In genomic region chr9:125522328-125522725, GRCh38 we compare ENCODE assay signal across 10 cellular contexts.
DNase-seq lines count a peak whose midpoint lies in the region; ATAC-seq and TF ChIP-seq lines count a peak whose summit lies in the region.
"Had no signal": no experiment of that assay in that cellular context is flagged by ENCODE, and none has a peak within 500 bp of the region (broad histone marks: within the 10 kb centered on the region; RNA-seq: fewer than 3 reads in every experiment).

No MANE protein-coding gene starts in this region.

- RAD21 ChIA-PET in HCT116 (lab: Charles Lee; ENCODE audit: low non-redundant PET in 1 of 2, low total read pairs in 2 of 2, uncharacterized antibody in 2 of 2, unreplicated experiment in 2 of 2): no interaction called here

- no peaks in the 10 kb centered on the region for H3K9me3 Mint-ChIP-seq in activated T-helper 2 cell treated with anti-CD3 and anti-CD28 coated beads, Interferon-gamma antibody, Interleukin-2, Interleukin-4, amounts not matched to agents 10 μg/mL and 5 μg/mL and 100 μg/mL, durations not matched to agents 14 hours and 24 hours and 36 hours
- H3K9me3 Mint-ChIP-seq: GM23338 had no signal

- peak overlapping the region; percentile 59; the same call in 1 of the 2 replicates for H3K27ac ChIP-seq in HCT116 (ENCODE audit: low read depth, low read length)
- peak overlapping the region in 2 of 5 donors; percentile 42 to 74 for H3K27ac ChIP-seq in stomach

- H2AFZ ChIP-seq in HCT116 (ENCODE audit: low read depth, low read length, poor library complexity, severe bottlenecking): no peak overlapping the region
- H2AFZ ChIP-seq: GM23338 had no signal

- POLR2A ChIA-PET in HCT116 (lab: Charles Lee): no interaction called here

- H3K27me3 Mint-ChIP-seq in activated T-helper 2 cell treated with anti-CD3 and anti-CD28 coated beads, Interferon-gamma antibody, Interleukin-2, Interleukin-4, amounts not matched to agents 10 μg/mL and 5 μg/mL and 100 μg/mL, durations not matched to agents 14 hours and 24 hours and 36 hours (ENCODE audit: low read depth): no peaks in the 10 kb centered on the region

- H3K4me3 ChIP-seq in HCT116 (replicated peaks in 1 of 2; ENCODE audit: low read depth in 1 of 2, low read length in 2 of 2) (peak overlapping the region in 1 of 2 experiments; percentile 46; a peak in 2 of 4 replicates), stomach (no peak overlapping the region)
- H3K4me3 ChIP-seq: GM23338 had no signal

- peak overlapping the region; percentile 91 for H3K27ac Mint-ChIP-seq in activated T-helper 2 cell treated with anti-CD3 and anti-CD28 coated beads, Interferon-gamma antibody, Interleukin-2, Interleukin-4, amounts not matched to agents 10 μg/mL and 5 μg/mL and 100 μg/mL, durations not matched to agents 14 hours and 24 hours and 36 hours

- CTCF ChIA-PET in HCT116 (lab: Charles Lee): no interaction called here

- no TSS peak for BruUV-seq in HCT116 (replicated peaks; lab: Mats Ljungman, UMichigan)

- H3K27me3 ChIP-seq in HCT116 (ENCODE audit: insufficient read depth, low read length) (no peaks in the 10 kb centered on the region), stomach (no peaks in the 10 kb centered on the region)

- H3K9me2 ChIP-seq in HCT116 (ENCODE audit: insufficient read depth): no peaks in the 10 kb centered on the region

- no peaks in the 10 kb centered on the region for H4K20me1 ChIP-seq in HCT116 (ENCODE audit: insufficient read depth)

- no peak for TF ChIP-seq EP300 in stomach (IDR thresholded peaks at IDR 0.05)

- TF ChIP-seq POLR2A in HCT116 (IDR thresholded peaks at IDR 0.05; ENCODE audit: borderline replicate concordance, extremely low read depth, insufficient read depth, insufficient read length) (no peak), stomach (IDR thresholded peaks at IDR 0.05) (no peak)

- H3K4me2 ChIP-seq in HCT116 (ENCODE audit: low read length): peak overlapping the region; percentile 87
- H3K4me2 ChIP-seq: GM23338 had no signal

- WGBS in stomach, 5 donors: 87 to 93% (median 91%) methylated on average over 5 of the region's 5 CpGs

- peaks cover 51% of the 10 kb centered on the region for H3K4me1 Mint-ChIP-seq in activated T-helper 2 cell treated with anti-CD3 and anti-CD28 coated beads, Interferon-gamma antibody, Interleukin-2, Interleukin-4, amounts not matched to agents 10 μg/mL and 5 μg/mL and 100 μg/mL, durations not matched to agents 14 hours and 24 hours and 36 hours (ENCODE audit: low read depth)

- no peak for TF ChIP-seq RAD21 in HCT116 (IDR thresholded peaks at IDR 0.05; ENCODE audit: low read depth)

- H3K4me3 Mint-ChIP-seq in activated T-helper 2 cell treated with anti-CD3 and anti-CD28 coated beads, Interferon-gamma antibody, Interleukin-2, Interleukin-4, amounts not matched to agents 10 μg/mL and 5 μg/mL and 100 μg/mL, durations not matched to agents 14 hours and 24 hours and 36 hours (ENCODE audit: low read depth): no peak overlapping the region
- H3K4me3 Mint-ChIP-seq: GM23338 had no signal

- no peak for TF ChIP-seq CTCF in HCT116 (IDR thresholded peaks at IDR 0.05 in 2 of 3, conservative IDR thresholded peaks at IDR 0.05 in 1 of 3; ENCODE audit: borderline replicate concordance in 1 of 3, insufficient read depth in 1 of 3, low read depth in 2 of 3, low read length in 2 of 3)
- no peak for TF ChIP-seq CTCF in stomach (IDR thresholded peaks at IDR 0.05)

- ATAC-seq in HCT116: peak; percentile 23
- ATAC-seq: GM23338 had no signal

- H3K79me2 ChIP-seq in HCT116 (ENCODE audit: insufficient read depth, low read length): no peaks in the 10 kb centered on the region

- H3K9ac ChIP-seq in HCT116 (ENCODE audit: low read length): peak overlapping the region; percentile 51

- DNase-seq in AG08396 (ENCODE audit: low spot score) (peak; percentile 27), HCT116 (ENCODE audit: low read depth, low spot score) (no peak), kidney tubule cell (ENCODE audit: low spot score) (peak; percentile 19), stomach (no peak), NCI-H1930 (lab: John Stamatoyannopoulos, UW) (no peak), nucleus accumbens (lab: John Stamatoyannopoulos, UW) (no peak)
- no peak for DNase-seq in activated T-helper 2 cell treated with anti-CD3 and anti-CD28 coated beads, Interferon-gamma antibody, Interleukin-2, Interleukin-4, amounts not matched to agents 10 μg/mL and 5 μg/mL and 100 μg/mL, durations not matched to agents 14 hours and 24 hours and 36 hours (ENCODE audit: low spot score)
- no peak for DNase-seq in effector CD4-positive, alpha-beta T cell
- DNase-seq: aorta had no signal

- peaks cover 30% of the 10 kb centered on the region for H3K36me3 Mint-ChIP-seq in activated T-helper 2 cell treated with anti-CD3 and anti-CD28 coated beads, Interferon-gamma antibody, Interleukin-2, Interleukin-4, amounts not matched to agents 10 μg/mL and 5 μg/mL and 100 μg/mL, durations not matched to agents 14 hours and 24 hours and 36 hours (ENCODE audit: low read depth)

- peaks cover 7 to 32% of the 10 kb centered on the region in 2 experiments for H3K4me1 ChIP-seq in HCT116 (ENCODE audit: control insufficient read depth in 1 of 2, insufficient read depth in 2 of 2, low read length in 2 of 2)
- H3K4me1 ChIP-seq in stomach: peaks cover 4 to 58% (median 27%) of the 10 kb centered on the region in 4 donors

- H3K9me3 ChIP-seq in HCT116 (ENCODE audit: control insufficient read depth in 1 of 2, insufficient read depth in 1 of 2, low read depth in 1 of 2, low read length in 2 of 2) (no peaks in the 10 kb centered on the region), stomach (no peaks in the 10 kb centered on the region)

- intact Hi-C loops in HCT116 (cut with micrococcal nuclease) (no loop called here), stomach (cut with DNase I; ENCODE audit: low total_unique reads) (no loop called here)
- intact Hi-C loops in activated T-helper 2 cell treated with anti-CD3 and anti-CD28 coated beads, Interferon-gamma antibody, Interleukin-2, Interleukin-4, amounts not matched to agents 10 μg/mL and 5 μg/mL and 100 μg/mL, durations not matched to agents 14 hours and 24 hours and 36 hours (cut with micrococcal nuclease): loop anchor here (5.0 to 10.0 kb wide), 2 partner anchors 332 to 995 kb away; no protein-coding TSS in a partner anchor

- H3K36me3 ChIP-seq in HCT116 (ENCODE audit: control insufficient read depth in 1 of 2, insufficient read depth in 2 of 2, low read length in 2 of 2) (no peaks in the 10 kb centered on the region), stomach (no peaks in the 10 kb centered on the region)

TF ChIP-seq in HCT116, 20 proteins besides CTCF, POLR2A, EP300 and RAD21 (continues in another document):
- no peak for TF ChIP-seq ZBTB33 (IDR thresholded peaks at IDR 0.05; ENCODE audit: extremely low read depth, insufficient replicate concordance, low read length)
- no peak for TF ChIP-seq JUND (IDR thresholded peaks at IDR 0.05)
- no peak for TF ChIP-seq TCF7L2 (IDR thresholded peaks at IDR 0.05; ENCODE audit: borderline replicate concordance, extremely low read depth, insufficient read depth, insufficient read length)
- no peak for TF ChIP-seq EZH2 (IDR thresholded peaks at IDR 0.05)
- no peak for TF ChIP-seq POLR2AphosphoS5 (IDR thresholded peaks at IDR 0.05; ENCODE audit: low read depth, low read length)
- TF ChIP-seq ZFX (IDR thresholded peaks at IDR 0.05): no peak
- no peak for TF ChIP-seq ATF3 (IDR thresholded peaks at IDR 0.05)
- no peak for TF ChIP-seq MAX (IDR thresholded peaks at IDR 0.05)
- no peak for TF ChIP-seq SRF (IDR thresholded peaks at IDR 0.05; ENCODE audit: low read depth)
- TF ChIP-seq CEBPB (IDR thresholded peaks at IDR 0.05; ENCODE audit: low read depth): no peak
- no peak for TF ChIP-seq FOSL1 (IDR thresholded peaks at IDR 0.05; ENCODE audit: low read depth)
- TF ChIP-seq YY1 (IDR thresholded peaks at IDR 0.05; ENCODE audit: extremely low read depth, insufficient replicate concordance, low read depth, low read length): no peak
- no peak for TF ChIP-seq EZH2phosphoT487 (IDR thresholded peaks at IDR 0.05; ENCODE audit: borderline replicate concordance)
- no peak for TF ChIP-seq SIN3A (IDR thresholded peaks at IDR 0.05; ENCODE audit: low read depth)
- TF ChIP-seq ELF1 (IDR thresholded peaks at IDR 0.05; ENCODE audit: borderline replicate concordance, low read depth): no peak
- TF ChIP-seq SP1 (IDR thresholded peaks at IDR 0.05; ENCODE audit: low read depth): no peak
- no peak for TF ChIP-seq CBX3 (IDR thresholded peaks at IDR 0.05; ENCODE audit: low read depth)

Comparison
In these comparisons a context has a peak if more than half of its experiments do, and no peak if none do; other contexts are left out.
1. DNase-seq: peak in AG08396 (single experiment) and kidney tubule cell (single experiment); none in HCT116 (single experiment), activated T-helper 2 cell treated with anti-CD3 and anti-CD28 coated beads, Interferon-gamma antibody, Interleukin-2, Interleukin-4, amounts not matched to agents 10 μg/mL and 5 μg/mL and 100 μg/mL, durations not matched to agents 14 hours and 24 hours and 36 hours (single experiment), stomach (single experiment), NCI-H1930 (0 of 2), nucleus accumbens (0 of 56) and effector CD4-positive, alpha-beta T cell (single experiment).